ENCODE assay signal across 8 cellular contexts in genomic region chr11:8913961-8914660, GRCh38. TPM values are rescaled to one million over a fixed set of nuclear protein-coding genes. Genes with fewer than 3 reads are reported as not detected.
DNase-seq lines count a peak whose midpoint lies in the region; ATAC-seq and TF ChIP-seq lines count a peak whose summit lies in the region.

No MANE protein-coding gene starts in this region.

- CTCF ChIA-PET in AG04450 (lab: Charles Lee): interaction anchor here (0.6 to 2.8 kb wide), 11 partner anchors 33 to 485 kb away, joined by 3 to 33 read pairs (median 5); no protein-coding TSS in a partner anchor

- H3K4me3 ChIP-seq in AG04450 (ENCODE audit: low read depth, low read length) (no peak overlapping the region; the same call in 1 of the 2 replicates), GM12865 (ENCODE audit: low read depth, low read length) (peak overlapping the region; percentile 29), epithelial cell of proximal tubule (ENCODE audit: low read depth, low read length) (no peak overlapping the region)

- H3K27ac ChIP-seq in AG04450 (ENCODE audit: low read depth, low read length): peak overlapping the region; percentile 11

- no peaks in the 10 kb centered on the region; the same call in 1 of the 2 replicates for H3K9me3 ChIP-seq in AG04450 (ENCODE audit: control insufficient read depth, insufficient read depth, low read length)

- POLR2A ChIA-PET in AG04450 (lab: Yijun Ruan, JAX): interaction anchor here (1.3 kb wide), 1 partner anchor 46 kb away, joined by 3 read pairs; no protein-coding TSS in a partner anchor

- ATAC-seq in GM19324 (IDR thresholded peaks at IDR 0.05; ENCODE audit: low FRiP score, unreplicated experiment) (no peak), GM21786 (IDR thresholded peaks at IDR 0.05; ENCODE audit: unreplicated experiment) (no peak)

- H3K27me3 ChIP-seq in AG04450 (ENCODE audit: control insufficient read depth, insufficient read depth, low read length): no peaks in the 10 kb centered on the region

- TF ChIP-seq CTCF in AG04450 (IDR thresholded peaks at IDR 0.05; ENCODE audit: low read depth, low read length) (peak; percentile 78), GM12865 (IDR thresholded peaks at IDR 0.05; ENCODE audit: insufficient read depth, low read depth, low read length, missing control alignments) (peak; percentile 75), epithelial cell of proximal tubule (conservative IDR thresholded peaks at IDR 0.05; ENCODE audit: low read depth, low read length) (peak; percentile 79)

- no peak for DNase-seq in AG04450 (ENCODE audit: low read depth, low spot score)
- DNase-seq in GM12865 (ENCODE audit: low read depth): peak; percentile 58
- DNase-seq in NCI-H2227 (lab: John Stamatoyannopoulos, UW; ENCODE audit: unreplicated experiment): peak; percentile 65
- DNase-seq in activated T-cell treated with anti-CD3 and anti-CD28 coated beads for 4 hours: peak; percentile 28
- DNase-seq in epithelial cell of proximal tubule (ENCODE audit: low read depth): no peak
- peak; percentile 30 for DNase-seq in occipital lobe (lab: John Stamatoyannopoulos, UW)

RNA-seq across cellular contexts. Expression of gene AKIP1, which starts 3.1 kb away (rescaled TPM):
- polyA plus RNA-seq in AG04450 (2011; rRNA removed): 39.6 and 41.4 TPM in 2 replicates
- 9.1 and 12.2 TPM in 2 replicates for polyA minus RNA-seq in AG04450 (2011; rRNA and poly(A)+ RNA removed)
- total RNA-seq in epithelial cell of proximal tubule (29.7 and 49.6 TPM in 2 replicates), occipital lobe (25.7 TPM)

RNA-seq across cellular contexts. Expression of gene C11orf16, which starts 18.6 kb away (rescaled TPM):
- polyA plus RNA-seq in AG04450 (2011; rRNA removed): not detected in 2 replicates
- polyA minus RNA-seq in AG04450 (2011; rRNA and poly(A)+ RNA removed): not detected in 2 replicates
- total RNA-seq in epithelial cell of proximal tubule (not detected in 2 replicates), occipital lobe (not detected)

RNA-seq across cellular contexts. Expression of gene ASCL3, which starts 28.7 kb away (rescaled TPM):
- not detected in 2 replicates for polyA plus RNA-seq in AG04450 (2011; rRNA removed)
- polyA minus RNA-seq in AG04450 (2011; rRNA and poly(A)+ RNA removed): not detected in 2 replicates
- total RNA-seq in epithelial cell of proximal tubule (not detected in 2 replicates), occipital lobe (not detected)

RNA-seq across cellular contexts. Expression of gene TMEM9B, which starts 50.1 kb away (rescaled TPM):
- polyA plus RNA-seq in AG04450 (2011; rRNA removed): 45.2 and 53.9 TPM in 2 replicates
- 17.5 and 20.4 TPM in 2 replicates for polyA minus RNA-seq in AG04450 (2011; rRNA and poly(A)+ RNA removed)
- total RNA-seq in epithelial cell of proximal tubule (29.7 and 30.3 TPM in 2 replicates), occipital lobe (62.9 TPM)

Comparison
In these comparisons a context has a peak if more than half of its experiments do, and no peak if none do; other contexts are left out.
1. DNase-seq: peak in GM12865 (single experiment), NCI-H2227 (single experiment), activated T-cell treated with anti-CD3 and anti-CD28 coated beads for 4 hours (single experiment) and occipital lobe (single experiment); none in AG04450 (single experiment) and epithelial cell of proximal tubule (single experiment).
2. Peak in every context shown above with its lines, with median percentiles within 50 percentile points of each other: CTCF ChIP-seq.